Comparison of ENCODE assay signal across 1 cellular context in the genomic region with DNA sequence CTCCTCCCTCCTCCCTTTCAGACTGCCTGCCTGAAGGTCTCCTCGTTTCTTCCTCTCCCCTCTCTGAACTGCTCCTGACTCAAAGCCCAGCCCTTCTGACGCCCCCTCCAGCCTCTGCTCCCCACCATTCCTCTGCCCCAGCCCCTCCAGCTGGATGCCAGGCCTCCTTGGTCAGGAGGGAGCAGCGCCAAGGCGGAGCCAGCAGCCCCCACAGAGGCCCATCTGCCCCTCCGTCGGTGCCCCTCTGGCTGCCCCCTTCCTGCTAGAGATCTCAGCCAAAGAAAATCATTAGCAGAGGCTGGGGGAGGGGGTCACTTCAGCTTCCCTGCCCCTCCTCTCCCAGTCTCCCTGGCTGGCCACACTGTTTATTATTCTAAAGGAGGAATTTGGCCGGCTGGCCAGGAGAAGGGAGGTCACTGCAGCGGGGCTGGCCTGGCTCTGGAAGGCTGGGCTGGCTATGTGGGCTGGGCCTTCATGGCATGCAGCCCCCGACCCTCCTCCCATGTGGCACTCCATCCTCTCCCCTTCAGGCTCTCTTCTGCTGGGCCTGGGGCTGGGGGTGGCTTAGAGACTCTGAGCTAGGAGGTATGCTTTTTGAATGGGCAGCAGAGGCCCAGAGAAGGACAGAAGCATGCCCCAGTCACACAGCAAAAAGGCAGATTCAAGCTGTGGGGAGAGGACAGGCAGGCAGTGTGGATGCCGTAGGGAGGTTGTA.
TF ChIP-seq lines count a peak whose summit lies in the region.

No MANE protein-coding gene starts in this region.

TF ChIP-seq in HepG2, 621 proteins besides CTCF, POLR2A, EP300 and RAD21 (continued from another document and continues in another):
- TF ChIP-seq NR2F2 (IDR thresholded peaks at IDR 0.05; ENCODE audit: borderline replicate concordance, low read depth) (no peak), IKZF4 (CRISPR knock-in tag; IDR thresholded peaks at IDR 0.05; ENCODE audit: borderline replicate concordance, low read depth, not compliant biosample characterization) (no peak), KAT2B (IDR thresholded peaks at IDR 0.05; ENCODE audit: borderline replicate concordance, low read depth, low read length) (no peak), TOE1 (CRISPR knock-in tag; IDR thresholded peaks at IDR 0.05) (no peak), ZNF614 (CRISPR knock-in tag; IDR thresholded peaks at IDR 0.05; ENCODE audit: borderline replicate concordance) (peak; percentile 89), NKX3-1 (CRISPR knock-in tag; IDR thresholded peaks at IDR 0.05) (no peak), ZNF788 (CRISPR knock-in tag; IDR thresholded peaks at IDR 0.05; ENCODE audit: borderline replicate concordance) (peak; percentile 55; the same call in 1 of the 2 replicates), ZNF121 (CRISPR knock-in tag; IDR thresholded peaks at IDR 0.05) (no peak), ZNF605 (CRISPR knock-in tag; IDR thresholded peaks at IDR 0.05) (no peak), ZFYVE20 (CRISPR knock-in tag; IDR thresholded peaks at IDR 0.05; ENCODE audit: borderline replicate concordance, low read depth) (no peak), NFKB2 (CRISPR knock-in tag; IDR thresholded peaks at IDR 0.05; ENCODE audit: borderline replicate concordance) (no peak; the same call in 1 of the 2 replicates), MYC (CRISPR knock-in tag; IDR thresholded peaks at IDR 0.05; ENCODE audit: borderline replicate concordance) (peak; percentile 28; the same call in 1 of the 2 replicates), ZFP41 (CRISPR knock-in tag; IDR thresholded peaks at IDR 0.05; ENCODE audit: borderline replicate concordance) (no peak), TRIM24 (CRISPR knock-in tag; IDR thresholded peaks at IDR 0.05) (no peak), ZNF253 (CRISPR knock-in tag; IDR thresholded peaks at IDR 0.05; ENCODE audit: borderline replicate concordance) (0 out of 2 replicates have a peak, but pooled peaks have one; percentile 36), ZNF709 (CRISPR knock-in tag; IDR thresholded peaks at IDR 0.05) (no peak; the same call in 1 of the 2 replicates), ZBTB42 (CRISPR knock-in tag; IDR thresholded peaks at IDR 0.05) (no peak), SIX4 (CRISPR knock-in tag; IDR thresholded peaks at IDR 0.05) (no peak), ZNF777 (CRISPR knock-in tag; IDR thresholded peaks at IDR 0.05) (no peak), MAFG (CRISPR knock-in tag; IDR thresholded peaks at IDR 0.05) (no peak), SALL2 (CRISPR knock-in tag; IDR thresholded peaks at IDR 0.05) (no peak), CC2D1A (CRISPR knock-in tag; IDR thresholded peaks at IDR 0.05) (no peak), ZNF451 (CRISPR knock-in tag; IDR thresholded peaks at IDR 0.05) (no peak; the same call in 1 of the 2 replicates), SYNCRIP (IDR thresholded peaks at IDR 0.05; ENCODE audit: insufficient read depth, low read depth, low read length) (no peak)
- TF ChIP-seq, protein P1, sequence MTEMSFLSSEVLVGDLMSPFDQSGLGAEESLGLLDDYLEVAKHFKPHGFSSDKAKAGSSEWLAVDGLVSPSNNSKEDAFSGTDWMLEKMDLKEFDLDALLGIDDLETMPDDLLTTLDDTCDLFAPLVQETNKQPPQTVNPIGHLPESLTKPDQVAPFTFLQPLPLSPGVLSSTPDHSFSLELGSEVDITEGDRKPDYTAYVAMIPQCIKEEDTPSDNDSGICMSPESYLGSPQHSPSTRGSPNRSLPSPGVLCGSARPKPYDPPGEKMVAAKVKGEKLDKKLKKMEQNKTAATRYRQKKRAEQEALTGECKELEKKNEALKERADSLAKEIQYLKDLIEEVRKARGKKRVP (CRISPR knock-in tag; IDR thresholded peaks at IDR 0.05), result no peak
- TF ChIP-seq, protein P2, sequence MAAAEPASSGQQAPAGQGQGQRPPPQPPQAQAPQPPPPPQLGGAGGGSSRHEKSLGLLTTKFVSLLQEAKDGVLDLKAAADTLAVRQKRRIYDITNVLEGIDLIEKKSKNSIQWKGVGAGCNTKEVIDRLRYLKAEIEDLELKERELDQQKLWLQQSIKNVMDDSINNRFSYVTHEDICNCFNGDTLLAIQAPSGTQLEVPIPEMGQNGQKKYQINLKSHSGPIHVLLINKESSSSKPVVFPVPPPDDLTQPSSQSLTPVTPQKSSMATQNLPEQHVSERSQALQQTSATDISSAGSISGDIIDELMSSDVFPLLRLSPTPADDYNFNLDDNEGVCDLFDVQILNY (CRISPR knock-in tag; conservative IDR thresholded peaks at IDR 0.05), result no peak
- TF ChIP-seq, protein P3, sequence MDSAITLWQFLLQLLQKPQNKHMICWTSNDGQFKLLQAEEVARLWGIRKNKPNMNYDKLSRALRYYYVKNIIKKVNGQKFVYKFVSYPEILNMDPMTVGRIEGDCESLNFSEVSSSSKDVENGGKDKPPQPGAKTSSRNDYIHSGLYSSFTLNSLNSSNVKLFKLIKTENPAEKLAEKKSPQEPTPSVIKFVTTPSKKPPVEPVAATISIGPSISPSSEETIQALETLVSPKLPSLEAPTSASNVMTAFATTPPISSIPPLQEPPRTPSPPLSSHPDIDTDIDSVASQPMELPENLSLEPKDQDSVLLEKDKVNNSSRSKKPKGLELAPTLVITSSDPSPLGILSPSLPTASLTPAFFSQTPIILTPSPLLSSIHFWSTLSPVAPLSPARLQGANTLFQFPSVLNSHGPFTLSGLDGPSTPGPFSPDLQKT (CRISPR knock-in tag; IDR thresholded peaks at IDR 0.05; ENCODE audit: borderline replicate concordance), result no peak
- TF ChIP-seq, protein P4, sequence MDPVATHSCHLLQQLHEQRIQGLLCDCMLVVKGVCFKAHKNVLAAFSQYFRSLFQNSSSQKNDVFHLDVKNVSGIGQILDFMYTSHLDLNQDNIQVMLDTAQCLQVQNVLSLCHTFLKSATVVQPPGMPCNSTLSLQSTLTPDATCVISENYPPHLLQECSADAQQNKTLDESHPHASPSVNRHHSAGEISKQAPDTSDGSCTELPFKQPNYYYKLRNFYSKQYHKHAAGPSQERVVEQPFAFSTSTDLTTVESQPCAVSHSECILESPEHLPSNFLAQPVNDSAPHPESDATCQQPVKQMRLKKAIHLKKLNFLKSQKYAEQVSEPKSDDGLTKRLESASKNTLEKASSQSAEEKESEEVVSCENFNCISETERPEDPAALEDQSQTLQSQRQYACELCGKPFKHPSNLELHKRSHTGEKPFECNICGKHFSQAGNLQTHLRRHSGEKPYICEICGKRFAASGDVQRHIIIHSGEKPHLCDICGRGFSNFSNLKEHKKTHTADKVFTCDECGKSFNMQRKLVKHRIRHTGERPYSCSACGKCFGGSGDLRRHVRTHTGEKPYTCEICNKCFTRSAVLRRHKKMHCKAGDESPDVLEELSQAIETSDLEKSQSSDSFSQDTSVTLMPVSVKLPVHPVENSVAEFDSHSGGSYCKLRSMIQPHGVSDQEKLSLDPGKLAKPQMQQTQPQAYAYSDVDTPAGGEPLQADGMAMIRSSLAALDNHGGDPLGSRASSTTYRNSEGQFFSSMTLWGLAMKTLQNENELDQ (CRISPR knock-in tag; IDR thresholded peaks at IDR 0.05; ENCODE audit: borderline replicate concordance), result no peak
- TF ChIP-seq, protein P5, sequence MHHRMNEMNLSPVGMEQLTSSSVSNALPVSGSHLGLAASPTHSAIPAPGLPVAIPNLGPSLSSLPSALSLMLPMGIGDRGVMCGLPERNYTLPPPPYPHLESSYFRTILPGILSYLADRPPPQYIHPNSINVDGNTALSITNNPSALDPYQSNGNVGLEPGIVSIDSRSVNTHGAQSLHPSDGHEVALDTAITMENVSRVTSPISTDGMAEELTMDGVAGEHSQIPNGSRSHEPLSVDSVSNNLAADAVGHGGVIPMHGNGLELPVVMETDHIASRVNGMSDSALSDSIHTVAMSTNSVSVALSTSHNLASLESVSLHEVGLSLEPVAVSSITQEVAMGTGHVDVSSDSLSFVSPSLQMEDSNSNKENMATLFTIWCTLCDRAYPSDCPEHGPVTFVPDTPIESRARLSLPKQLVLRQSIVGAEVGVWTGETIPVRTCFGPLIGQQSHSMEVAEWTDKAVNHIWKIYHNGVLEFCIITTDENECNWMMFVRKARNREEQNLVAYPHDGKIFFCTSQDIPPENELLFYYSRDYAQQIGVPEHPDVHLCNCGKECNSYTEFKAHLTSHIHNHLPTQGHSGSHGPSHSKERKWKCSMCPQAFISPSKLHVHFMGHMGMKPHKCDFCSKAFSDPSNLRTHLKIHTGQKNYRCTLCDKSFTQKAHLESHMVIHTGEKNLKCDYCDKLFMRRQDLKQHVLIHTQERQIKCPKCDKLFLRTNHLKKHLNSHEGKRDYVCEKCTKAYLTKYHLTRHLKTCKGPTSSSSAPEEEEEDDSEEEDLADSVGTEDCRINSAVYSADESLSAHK (CRISPR knock-in tag; IDR thresholded peaks at IDR 0.05; ENCODE audit: borderline replicate concordance), result no peak
- TF ChIP-seq, protein P6, sequence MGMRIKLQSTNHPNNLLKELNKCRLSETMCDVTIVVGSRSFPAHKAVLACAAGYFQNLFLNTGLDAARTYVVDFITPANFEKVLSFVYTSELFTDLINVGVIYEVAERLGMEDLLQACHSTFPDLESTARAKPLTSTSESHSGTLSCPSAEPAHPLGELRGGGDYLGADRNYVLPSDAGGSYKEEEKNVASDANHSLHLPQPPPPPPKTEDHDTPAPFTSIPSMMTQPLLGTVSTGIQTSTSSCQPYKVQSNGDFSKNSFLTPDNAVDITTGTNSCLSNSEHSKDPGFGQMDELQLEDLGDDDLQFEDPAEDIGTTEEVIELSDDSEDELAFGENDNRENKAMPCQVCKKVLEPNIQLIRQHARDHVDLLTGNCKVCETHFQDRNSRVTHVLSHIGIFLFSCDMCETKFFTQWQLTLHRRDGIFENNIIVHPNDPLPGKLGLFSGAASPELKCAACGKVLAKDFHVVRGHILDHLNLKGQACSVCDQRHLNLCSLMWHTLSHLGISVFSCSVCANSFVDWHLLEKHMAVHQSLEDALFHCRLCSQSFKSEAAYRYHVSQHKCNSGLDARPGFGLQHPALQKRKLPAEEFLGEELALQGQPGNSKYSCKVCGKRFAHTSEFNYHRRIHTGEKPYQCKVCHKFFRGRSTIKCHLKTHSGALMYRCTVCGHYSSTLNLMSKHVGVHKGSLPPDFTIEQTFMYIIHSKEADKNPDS (CRISPR knock-in tag; IDR thresholded peaks at IDR 0.05), result no peak
- TF ChIP-seq, protein P7, sequence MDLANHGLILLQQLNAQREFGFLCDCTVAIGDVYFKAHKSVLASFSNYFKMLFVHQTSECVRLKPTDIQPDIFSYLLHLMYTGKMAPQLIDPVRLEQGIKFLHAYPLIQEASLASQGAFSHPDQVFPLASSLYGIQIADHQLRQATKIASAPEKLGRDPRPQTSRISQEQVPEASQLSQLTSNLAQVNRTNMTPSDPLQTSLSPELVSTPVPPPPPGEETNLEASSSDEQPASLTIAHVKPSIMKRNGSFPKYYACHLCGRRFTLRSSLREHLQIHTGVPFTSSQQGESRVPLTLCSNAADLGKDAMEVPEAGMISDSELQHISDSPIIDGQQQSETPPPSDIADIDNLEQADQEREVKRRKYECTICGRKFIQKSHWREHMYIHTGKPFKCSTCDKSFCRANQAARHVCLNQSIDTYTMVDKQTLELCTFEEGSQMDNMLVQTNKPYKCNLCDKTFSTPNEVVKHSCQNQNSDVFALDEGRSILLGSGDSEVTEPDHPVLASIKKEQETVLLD (CRISPR knock-in tag; IDR thresholded peaks at IDR 0.05; ENCODE audit: low read depth), result no peak
- TF ChIP-seq, protein P8, sequence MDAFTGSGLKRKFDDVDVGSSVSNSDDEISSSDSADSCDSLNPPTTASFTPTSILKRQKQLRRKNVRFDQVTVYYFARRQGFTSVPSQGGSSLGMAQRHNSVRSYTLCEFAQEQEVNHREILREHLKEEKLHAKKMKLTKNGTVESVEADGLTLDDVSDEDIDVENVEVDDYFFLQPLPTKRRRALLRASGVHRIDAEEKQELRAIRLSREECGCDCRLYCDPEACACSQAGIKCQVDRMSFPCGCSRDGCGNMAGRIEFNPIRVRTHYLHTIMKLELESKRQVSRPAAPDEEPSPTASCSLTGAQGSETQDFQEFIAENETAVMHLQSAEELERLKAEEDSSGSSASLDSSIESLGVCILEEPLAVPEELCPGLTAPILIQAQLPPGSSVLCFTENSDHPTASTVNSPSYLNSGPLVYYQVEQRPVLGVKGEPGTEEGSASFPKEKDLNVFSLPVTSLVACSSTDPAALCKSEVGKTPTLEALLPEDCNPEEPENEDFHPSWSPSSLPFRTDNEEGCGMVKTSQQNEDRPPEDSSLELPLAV (CRISPR knock-in tag; conservative IDR thresholded peaks at IDR 0.05; ENCODE audit: low read depth), result no peak
- TF ChIP-seq, protein P9, sequence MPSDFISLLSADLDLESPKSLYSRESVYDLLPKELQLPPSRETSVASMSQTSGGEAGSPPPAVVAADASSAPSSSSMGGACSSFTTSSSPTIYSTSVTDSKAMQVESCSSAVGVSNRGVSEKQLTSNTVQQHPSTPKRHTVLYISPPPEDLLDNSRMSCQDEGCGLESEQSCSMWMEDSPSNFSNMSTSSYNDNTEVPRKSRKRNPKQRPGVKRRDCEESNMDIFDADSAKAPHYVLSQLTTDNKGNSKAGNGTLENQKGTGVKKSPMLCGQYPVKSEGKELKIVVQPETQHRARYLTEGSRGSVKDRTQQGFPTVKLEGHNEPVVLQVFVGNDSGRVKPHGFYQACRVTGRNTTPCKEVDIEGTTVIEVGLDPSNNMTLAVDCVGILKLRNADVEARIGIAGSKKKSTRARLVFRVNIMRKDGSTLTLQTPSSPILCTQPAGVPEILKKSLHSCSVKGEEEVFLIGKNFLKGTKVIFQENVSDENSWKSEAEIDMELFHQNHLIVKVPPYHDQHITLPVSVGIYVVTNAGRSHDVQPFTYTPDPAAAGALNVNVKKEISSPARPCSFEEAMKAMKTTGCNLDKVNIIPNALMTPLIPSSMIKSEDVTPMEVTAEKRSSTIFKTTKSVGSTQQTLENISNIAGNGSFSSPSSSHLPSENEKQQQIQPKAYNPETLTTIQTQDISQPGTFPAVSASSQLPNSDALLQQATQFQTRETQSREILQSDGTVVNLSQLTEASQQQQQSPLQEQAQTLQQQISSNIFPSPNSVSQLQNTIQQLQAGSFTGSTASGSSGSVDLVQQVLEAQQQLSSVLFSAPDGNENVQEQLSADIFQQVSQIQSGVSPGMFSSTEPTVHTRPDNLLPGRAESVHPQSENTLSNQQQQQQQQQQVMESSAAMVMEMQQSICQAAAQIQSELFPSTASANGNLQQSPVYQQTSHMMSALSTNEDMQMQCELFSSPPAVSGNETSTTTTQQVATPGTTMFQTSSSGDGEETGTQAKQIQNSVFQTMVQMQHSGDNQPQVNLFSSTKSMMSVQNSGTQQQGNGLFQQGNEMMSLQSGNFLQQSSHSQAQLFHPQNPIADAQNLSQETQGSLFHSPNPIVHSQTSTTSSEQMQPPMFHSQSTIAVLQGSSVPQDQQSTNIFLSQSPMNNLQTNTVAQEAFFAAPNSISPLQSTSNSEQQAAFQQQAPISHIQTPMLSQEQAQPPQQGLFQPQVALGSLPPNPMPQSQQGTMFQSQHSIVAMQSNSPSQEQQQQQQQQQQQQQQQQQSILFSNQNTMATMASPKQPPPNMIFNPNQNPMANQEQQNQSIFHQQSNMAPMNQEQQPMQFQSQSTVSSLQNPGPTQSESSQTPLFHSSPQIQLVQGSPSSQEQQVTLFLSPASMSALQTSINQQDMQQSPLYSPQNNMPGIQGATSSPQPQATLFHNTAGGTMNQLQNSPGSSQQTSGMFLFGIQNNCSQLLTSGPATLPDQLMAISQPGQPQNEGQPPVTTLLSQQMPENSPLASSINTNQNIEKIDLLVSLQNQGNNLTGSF (CRISPR knock-in tag; IDR thresholded peaks at IDR 0.05), result no peak
